Comparison of ENCODE assay signal across 19 cellular contexts in genomic region chr22:38745676-38746460, GRCh38. TPM values are rescaled to one million over a fixed set of nuclear protein-coding genes. Genes with fewer than 3 reads are reported as not detected.
A peak's percentile ranks its signal among the peaks of the same experiment; 100 is the strongest.
DNase-seq lines count a peak whose midpoint lies in the region; ATAC-seq, FAIRE-seq and TF ChIP-seq lines count a peak whose summit lies in the region.
"Had no signal": no experiment of that assay in that cellular context is flagged by ENCODE, and none has a peak within 500 bp of the region (broad histone marks: within the 10 kb centered on the region; RNA-seq: fewer than 3 reads in every experiment).

No MANE protein-coding gene starts in this region.

- H3K27ac ChIP-seq in small intestine (ENCODE audit: low read depth in 1 of 2, low read length in 1 of 2) (no peak overlapping the region), mesenchymal stem cell (ENCODE audit: low read length, poor library complexity, severe bottlenecking) (no peak overlapping the region), lower lobe of right lung (no peak overlapping the region)
- H3K27ac ChIP-seq: BLaER1, tibial nerve had no signal

- CTCF ChIA-PET in activated CD8-positive, alpha-beta T cell treated with anti-CD3 and anti-CD28 coated beads, Interleukin-2, amount 10 ng/mL, durations not matched to agents 7 days and 5 days (lab: Charles Lee), result interaction anchor here (0.9 to 4.7 kb wide), 2 partner anchors 13 to 21 kb away, joined by 3 to 35 read pairs; no protein-coding TSS in a partner anchor

- no peak for ATAC-seq in activated CD8-positive, alpha-beta T cell treated with anti-CD3 and anti-CD28 coated beads, Interleukin-2, amount 10 ng/mL, durations not matched to agents 7 days and 5 days
- ATAC-seq in lower lobe of right lung, result no peak
- ATAC-seq: GM23338 had no signal

- H3K4me3 ChIP-seq in small intestine (ENCODE audit: low read depth in 1 of 2, low read length in 2 of 2), result no peak overlapping the region
- H3K4me3 ChIP-seq in mesenchymal stem cell (ENCODE audit: insufficient read depth in 1 of 2, low read depth in 1 of 2, low read length in 2 of 2), result no peak overlapping the region
- no peak overlapping the region for H3K4me3 ChIP-seq in lower lobe of right lung
- H3K4me3 ChIP-seq: BLaER1, gastrocnemius medialis, GM23338, lung, tibial nerve had no signal

- H2BK15ac ChIP-seq in mesenchymal stem cell (ENCODE audit: low read depth, poor library complexity, severe bottlenecking), result no peak overlapping the region

- no peak overlapping the region for H2BK5ac ChIP-seq in mesenchymal stem cell (ENCODE audit: low read depth, low read length, poor library complexity, severe bottlenecking)

- no peak for DNase-seq in activated naive CD4-positive, alpha-beta T cell treated with Interleukin-2 at 50 U/mL for 16 hours
- DNase-seq in NCI-H1105 (lab: John Stamatoyannopoulos, UW) (peak; percentile 35), small intestine (peak; percentile 49), mesenchymal stem cell (no peak), lower lobe of right lung (no peak), NCI-H1436 (lab: John Stamatoyannopoulos, UW) (no peak)
- DNase-seq in activated CD8-positive, alpha-beta T cell treated with anti-CD3 and anti-CD28 coated beads, Interleukin-2, amount 10 ng/mL, durations not matched to agents 7 days and 5 days, result no peak
- DNase-seq: gastrocnemius medialis; KBM-7; NCI-H1092 treated with DMSO at 0.1 percent for 48 hours; nephron progenitor cell; stimulated activated CD4-positive, alpha-beta T cell treated with anti-CD3 and anti-CD28 coated beads, Interleukin-2, amount 100 ng/mL, for 24 hours had no signal

- no peak overlapping the region for H3K18ac ChIP-seq in mesenchymal stem cell (ENCODE audit: low read depth in 1 of 2, low read length in 2 of 2)

- H3K9me3 Mint-ChIP-seq in activated naive CD4-positive, alpha-beta T cell treated with anti-CD3 and anti-CD28 coated beads, Interleukin-2, amount 50 U/mL, for 24 hours, result no peaks in the 10 kb centered on the region
- no peaks in the 10 kb centered on the region for H3K9me3 Mint-ChIP-seq in activated CD8-positive, alpha-beta T cell treated with anti-CD3 and anti-CD28 coated beads, Interleukin-2, amount 10 ng/mL, durations not matched to agents 7 days and 5 days (ENCODE audit: insufficient read depth)
- H3K9me3 Mint-ChIP-seq: activated T-helper 1 cell treated with anti-CD3 and anti-CD28 coated beads, Interleukin-12 subunit alpha, Interleukin-12 subunit beta, Interleukin-2, Interleukin-4 antibody, amounts not matched to agents 30 ng/mL and 10 ng/mL and 1 ng/mL, durations not matched to agents 14 hours and 24 hours and 36 hours; GM23338; nephron progenitor cell had no signal

- FAIRE-seq in small intestine (lab: Jason Lieb, UNC), result no peak
- FAIRE-seq: colon had no signal

- H4K8ac ChIP-seq in mesenchymal stem cell (ENCODE audit: low read length), result no peak overlapping the region

- no peak overlapping the region for H3K23ac ChIP-seq in mesenchymal stem cell (ENCODE audit: low read length in 2 of 2)

- no peak overlapping the region for H3K4ac ChIP-seq in mesenchymal stem cell (ENCODE audit: low read depth in 1 of 2, low read length in 2 of 2)

- no peak overlapping the region for H2BK12ac ChIP-seq in mesenchymal stem cell (ENCODE audit: low read length in 2 of 2)

- H3K4me2 ChIP-seq in mesenchymal stem cell (ENCODE audit: low read length, poor library complexity, severe bottlenecking), result no peak overlapping the region
- H3K4me2 ChIP-seq: BLaER1, GM23338 had no signal

- WGBS in small intestine, 3 donors, result 62 to 83% (median 75%) methylated on average over 14 of the region's 14 CpGs
- WGBS in mesenchymal stem cell, result 94% methylated on average over 13 of the region's 14 CpGs

- peaks cover 6% of the 10 kb centered on the region for H3K36me3 Mint-ChIP-seq in activated naive CD4-positive, alpha-beta T cell treated with anti-CD3 and anti-CD28 coated beads, Interleukin-2, amount 50 U/mL, for 24 hours
- peaks cover 82% of the 10 kb centered on the region for H3K36me3 Mint-ChIP-seq in activated CD8-positive, alpha-beta T cell treated with anti-CD3 and anti-CD28 coated beads, Interleukin-2, amount 10 ng/mL, durations not matched to agents 7 days and 5 days (ENCODE audit: low read depth)

- TF ChIP-seq CTCF in lower lobe of right lung (IDR thresholded peaks at IDR 0.05), result no peak

- H3K9ac ChIP-seq in mesenchymal stem cell (ENCODE audit: low read length), result no peak overlapping the region
- H3K9ac ChIP-seq: BLaER1 had no signal

- H3K36me3 ChIP-seq in small intestine (ENCODE audit: control insufficient read depth in 2 of 2, insufficient read depth in 2 of 2, low read length in 2 of 2) (peaks cover 32 to 47% of the 10 kb centered on the region in 2 donors), mesenchymal stem cell (ENCODE audit: control insufficient read depth in 1 of 2, insufficient read depth in 2 of 2, low read depth in 1 of 2, low read length in 2 of 2) (peaks cover 81 to 92% of the 10 kb centered on the region in 2 experiments), lower lobe of right lung (peaks cover 100% of the 10 kb centered on the region)

- H3K14ac ChIP-seq in mesenchymal stem cell (ENCODE audit: low read length in 2 of 2), result no peak overlapping the region

- H2AFZ ChIP-seq in mesenchymal stem cell (ENCODE audit: low read depth, low read length), result no peak overlapping the region
- H2AFZ ChIP-seq: GM23338 had no signal

- no peak overlapping the region for H2AK5ac ChIP-seq in mesenchymal stem cell (ENCODE audit: low read length, severe bottlenecking)

- no peak overlapping the region for H4K91ac ChIP-seq in mesenchymal stem cell (ENCODE audit: low read length)

- H3K27me3 Mint-ChIP-seq in activated naive CD4-positive, alpha-beta T cell treated with anti-CD3 and anti-CD28 coated beads, Interleukin-2, amount 50 U/mL, for 24 hours, result no peaks in the 10 kb centered on the region
- no peaks in the 10 kb centered on the region for H3K27me3 Mint-ChIP-seq in activated CD8-positive, alpha-beta T cell treated with anti-CD3 and anti-CD28 coated beads, Interleukin-2, amount 10 ng/mL, durations not matched to agents 7 days and 5 days (ENCODE audit: low read depth)

- H3K27ac Mint-ChIP-seq in activated naive CD4-positive, alpha-beta T cell treated with anti-CD3 and anti-CD28 coated beads, Interleukin-2, amount 50 U/mL, for 24 hours, result peak overlapping the region; percentile 70
- H3K27ac Mint-ChIP-seq in activated CD8-positive, alpha-beta T cell treated with anti-CD3 and anti-CD28 coated beads, Interleukin-2, amount 10 ng/mL, durations not matched to agents 7 days and 5 days, result peak overlapping the region; percentile 46
- H3K27ac Mint-ChIP-seq: activated T-helper 1 cell treated with anti-CD3 and anti-CD28 coated beads, Interleukin-12 subunit alpha, Interleukin-12 subunit beta, Interleukin-2, Interleukin-4 antibody, amounts not matched to agents 30 ng/mL and 10 ng/mL and 1 ng/mL, durations not matched to agents 14 hours and 24 hours and 36 hours; GM23338; nephron progenitor cell had no signal

- intact Hi-C loops in lower lobe of right lung (cut with DNase I), result no loop called here

- H3K4me1 ChIP-seq in small intestine (ENCODE audit: control insufficient read depth in 2 of 2, insufficient read depth in 1 of 2, low read depth in 1 of 2, low read length in 1 of 2), result no peaks in the 10 kb centered on the region
- peaks cover 3% of the 10 kb centered on the region for H3K4me1 ChIP-seq in mesenchymal stem cell (ENCODE audit: control insufficient read depth, insufficient read depth, low read depth, low read length)
- peaks cover 5% of the 10 kb centered on the region for H3K4me1 ChIP-seq in lower lobe of right lung

- H3K27me3 ChIP-seq in small intestine (ENCODE audit: control insufficient read depth in 2 of 2, insufficient read depth in 2 of 2, low read length in 2 of 2) (no peaks in the 10 kb centered on the region), mesenchymal stem cell (ENCODE audit: control insufficient read depth in 1 of 2, insufficient read depth in 1 of 2, low read length in 2 of 2) (no peaks in the 10 kb centered on the region), lower lobe of right lung (ENCODE audit: low read depth) (no peaks in the 10 kb centered on the region)
- H3K27me3 ChIP-seq: BLaER1, gastrocnemius medialis, tibial nerve had no signal

- H2BK120ac ChIP-seq in mesenchymal stem cell (ENCODE audit: low read depth, low read length), result no peak overlapping the region

- H3K79me1 ChIP-seq in mesenchymal stem cell (replicated peaks; ENCODE audit: low read length, poor library complexity, severe bottlenecking), result peaks cover 11% of the 10 kb centered on the region

- no peak overlapping the region for H3K4me3 Mint-ChIP-seq in activated naive CD4-positive, alpha-beta T cell treated with anti-CD3 and anti-CD28 coated beads, Interleukin-2, amount 50 U/mL, for 24 hours
- H3K4me3 Mint-ChIP-seq in activated CD8-positive, alpha-beta T cell treated with anti-CD3 and anti-CD28 coated beads, Interleukin-2, amount 10 ng/mL, durations not matched to agents 7 days and 5 days, result no peak overlapping the region
- H3K4me3 Mint-ChIP-seq: activated T-helper 1 cell treated with anti-CD3 and anti-CD28 coated beads, Interleukin-12 subunit alpha, Interleukin-12 subunit beta, Interleukin-2, Interleukin-4 antibody, amounts not matched to agents 30 ng/mL and 10 ng/mL and 1 ng/mL, durations not matched to agents 14 hours and 24 hours and 36 hours; GM23338; nephron progenitor cell had no signal

- H3K9me3 ChIP-seq in small intestine (ENCODE audit: control insufficient read depth, low read depth) (no peaks in the 10 kb centered on the region), mesenchymal stem cell (ENCODE audit: control insufficient read depth, low read length) (no peaks in the 10 kb centered on the region), lower lobe of right lung (no peaks in the 10 kb centered on the region)
- H3K9me3 ChIP-seq: BLaER1, gastrocnemius medialis, tibial nerve had no signal

- POLR2A ChIA-PET in activated CD8-positive, alpha-beta T cell treated with anti-CD3 and anti-CD28 coated beads, Interleukin-2, amount 10 ng/mL, durations not matched to agents 7 days and 5 days (lab: Charles Lee), result interaction anchor here (0.7 to 15.1 kb wide), 3 partner anchors 9 to 15 kb away, joined by 3 to 307 read pairs (median 4); no protein-coding TSS in a partner anchor

- H3K4me1 Mint-ChIP-seq in activated naive CD4-positive, alpha-beta T cell treated with anti-CD3 and anti-CD28 coated beads, Interleukin-2, amount 50 U/mL, for 24 hours, result peaks cover 26% of the 10 kb centered on the region
- H3K4me1 Mint-ChIP-seq in activated CD8-positive, alpha-beta T cell treated with anti-CD3 and anti-CD28 coated beads, Interleukin-2, amount 10 ng/mL, durations not matched to agents 7 days and 5 days (ENCODE audit: low read depth), result peaks cover 56% of the 10 kb centered on the region
- H3K4me1 Mint-ChIP-seq: GM23338 had no signal

RNA-seq across cellular contexts. Expression of gene SUN2, which starts 9.9 kb away (rescaled TPM):
- 100 to 1,000 TPM; 481 to 482 TPM for total RNA-seq in activated CD8-positive, alpha-beta T cell treated with anti-CD3 and anti-CD28 coated beads, Interleukin-2, amount 10 ng/mL, durations not matched to agents 7 days and 5 days
- polyA plus RNA-seq in small intestine, result 10 to 100 TPM; 19.0 to 94.2 (median 32.7) TPM
- 22.3 TPM for polyA plus RNA-seq in mesenchymal stem cell (2013, experiment 1 of 2)
- 21.7 TPM for polyA plus RNA-seq in mesenchymal stem cell (2013, experiment 2 of 2)
- 209 TPM for total RNA-seq in lower lobe of right lung

RNA-seq across cellular contexts. Expression of gene GTPBP1, which starts 40.1 kb away (rescaled TPM):
- 10 to 100 TPM; 71.8 to 73.9 TPM for total RNA-seq in activated CD8-positive, alpha-beta T cell treated with anti-CD3 and anti-CD28 coated beads, Interleukin-2, amount 10 ng/mL, durations not matched to agents 7 days and 5 days
- polyA plus RNA-seq in small intestine, result 10 to 100 TPM; 13.0 to 25.8 (median 22.2) TPM
- 14.9 TPM for polyA plus RNA-seq in mesenchymal stem cell (2013, experiment 1 of 2)
- polyA plus RNA-seq in mesenchymal stem cell (2013, experiment 2 of 2), result 13.6 TPM
- total RNA-seq in lower lobe of right lung, result 66.7 TPM

RNA-seq across cellular contexts. Expression of gene JOSD1, which starts 45.1 kb away (rescaled TPM):
- total RNA-seq in activated CD8-positive, alpha-beta T cell treated with anti-CD3 and anti-CD28 coated beads, Interleukin-2, amount 10 ng/mL, durations not matched to agents 7 days and 5 days, result 10 to 100 TPM; 60.0 to 63.7 TPM
- 10 to 100 TPM; 34.6 to 73.5 (median 39.4) TPM for polyA plus RNA-seq in small intestine
- 34.6 TPM for polyA plus RNA-seq in mesenchymal stem cell (2013, experiment 1 of 2)
- 31.7 TPM for polyA plus RNA-seq in mesenchymal stem cell (2013, experiment 2 of 2)
- 44.7 TPM for total RNA-seq in lower lobe of right lung

RNA-seq across cellular contexts. Expression of gene DNAL4, which starts 48.1 kb away (rescaled TPM):
- total RNA-seq in activated CD8-positive, alpha-beta T cell treated with anti-CD3 and anti-CD28 coated beads, Interleukin-2, amount 10 ng/mL, durations not matched to agents 7 days and 5 days, result 1 to 10 TPM; 8.0 to 8.6 TPM
- polyA plus RNA-seq in small intestine, result 10 to 100 TPM in 1 of 3 donors, 1 to 10 TPM in 2; 9.2 to 17.4 (median 9.2) TPM
- polyA plus RNA-seq in mesenchymal stem cell (2013, experiment 1 of 2), result 11.2 TPM
- 11.2 TPM for polyA plus RNA-seq in mesenchymal stem cell (2013, experiment 2 of 2)
- 21.3 TPM for total RNA-seq in lower lobe of right lung

Comparison
In these comparisons a context has a peak if more than half of its experiments do, and no peak if none do; other contexts are left out.
1. DNase-seq: peak in NCI-H1105 (single experiment) and small intestine (single experiment); none in activated naive CD4-positive, alpha-beta T cell treated with Interleukin-2 at 50 U/mL for 16 hours (single experiment), activated CD8-positive, alpha-beta T cell treated with anti-CD3 and anti-CD28 coated beads, Interleukin-2, amount 10 ng/mL, durations not matched to agents 7 days and 5 days (single experiment), mesenchymal stem cell (single experiment), lower lobe of right lung (single experiment) and NCI-H1436 (single experiment).